17 cellular contexts compared by ENCODE assay signal in the genomic region with DNA sequence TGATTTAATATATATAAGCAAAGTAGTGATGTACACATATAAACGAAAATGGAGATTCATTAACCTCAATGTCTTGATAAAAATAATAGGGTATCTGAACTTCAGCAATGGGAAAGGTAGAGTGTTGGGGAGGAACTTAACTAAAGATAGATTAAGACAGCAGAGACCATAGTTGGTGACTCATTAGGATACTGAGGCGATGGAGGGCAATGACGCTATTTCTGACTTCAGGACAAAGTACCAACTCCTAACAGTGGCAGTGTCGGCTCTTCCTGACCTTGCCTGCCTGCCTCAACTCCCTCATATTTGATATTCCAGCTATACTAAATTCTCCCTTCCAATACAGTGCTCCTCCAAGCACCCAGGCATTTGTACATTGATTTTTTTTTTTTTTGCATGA.
"Had no signal": no experiment of that assay in that cellular context is flagged by ENCODE, and none has a peak within 500 bp of the region (broad histone marks: within the 10 kb centered on the region; RNA-seq: fewer than 3 reads in every experiment).

No MANE protein-coding gene starts in this region.

- H3K27ac ChIP-seq: gastroesophageal sphincter, pancreas, SK-N-MC, tibial artery had no signal

- H3K27me3 ChIP-seq: gastroesophageal sphincter, pancreas, tibial artery had no signal

- H3K36me3 ChIP-seq: gastroesophageal sphincter, pancreas, tibial artery had no signal

- ATAC-seq: activated T-cell treated with anti-CD3 and anti-CD28 coated beads, Interleukin-2, amount 50 U/mL, for 72 hours; gastroesophageal sphincter; left colon; pancreas; T-cell had no signal

- H3K9me3 ChIP-seq: gastroesophageal sphincter, pancreas, tibial artery had no signal

- H3K4me1 ChIP-seq: gastroesophageal sphincter, pancreas, tibial artery had no signal

- H3K4me3 ChIP-seq: gastroesophageal sphincter, pancreas, SK-N-MC, tibial artery had no signal

- DNase-seq: activated CD4-positive, alpha-beta T cell treated with anti-CD3 and anti-CD28 coated beads for 1 hour; activated CD4-positive, alpha-beta T cell treated with anti-CD3 and anti-CD28 coated beads, Interleukin-2, amount 50 U/mL, for 48 hours; activated naive CD8-positive, alpha-beta T cell treated with anti-CD3 and anti-CD28 coated beads, Interleukin-2, amount 10 ng/mL, durations not matched to agents 7 days and 5 days; activated T-cell treated with anti-CD3 and anti-CD28 coated beads, Interleukin-2, amount 50 U/mL, for 72 hours; aorta; caudate nucleus; cortex of kidney; effector memory CD4-positive, alpha-beta T cell; hypothalamus; left colon; mammary epithelial cell; pancreas; T-cell; T1000; tibial artery had no signal
